In genomic region chr20:16821211-16822089, GRCh38 we compare ENCODE assay signal across 8 cellular contexts.
DNase-seq lines count a peak whose midpoint lies in the region; ATAC-seq and TF ChIP-seq lines count a peak whose summit lies in the region.

No MANE protein-coding gene starts in this region.

- no peaks in the 10 kb centered on the region for H3K36me3 ChIP-seq in HCT116 (ENCODE audit: control insufficient read depth in 1 of 2, insufficient read depth in 2 of 2, low read length in 2 of 2)
- H3K36me3 ChIP-seq in WERI-Rb-1, result no peaks in the 10 kb centered on the region

- no peak for TF ChIP-seq POLR2A in HCT116 (IDR thresholded peaks at IDR 0.05; ENCODE audit: borderline replicate concordance, extremely low read depth, insufficient read depth, insufficient read length)

- peak; percentile 57 for TF ChIP-seq RAD21 in HCT116 (IDR thresholded peaks at IDR 0.05; ENCODE audit: low read depth)

- H3K9me3 Mint-ChIP-seq in activated CD8-positive, alpha-beta memory T cell treated with anti-CD3 and anti-CD28 coated beads, Interleukin-2, amount 10 ng/mL, durations not matched to agents 7 days and 5 days (ENCODE audit: low read depth), result no peaks in the 10 kb centered on the region

- H3K4me1 Mint-ChIP-seq in activated CD8-positive, alpha-beta memory T cell treated with anti-CD3 and anti-CD28 coated beads, Interleukin-2, amount 10 ng/mL, durations not matched to agents 7 days and 5 days, result no peaks in the 10 kb centered on the region

- intact Hi-C loops in HCT116 (cut with micrococcal nuclease), result loop anchor here (1.0 kb wide), 1 partner anchor 17 kb away; no protein-coding TSS in a partner anchor

- no peak overlapping the region for H3K4me2 ChIP-seq in HCT116 (ENCODE audit: low read length)

- H3K9me3 ChIP-seq in HCT116 (ENCODE audit: control insufficient read depth in 1 of 2, insufficient read depth in 1 of 2, low read depth in 1 of 2, low read length in 2 of 2) (no peaks in the 10 kb centered on the region), WERI-Rb-1 (ENCODE audit: severe bottlenecking) (peaks cover 2% of the 10 kb centered on the region)

- no peaks in the 10 kb centered on the region for H4K20me1 ChIP-seq in HCT116 (ENCODE audit: insufficient read depth)

- POLR2A ChIA-PET in HCT116 (lab: Charles Lee), result interaction anchor here (1.5 kb wide), 1 partner anchor 10 kb away, joined by 3 read pairs; no protein-coding TSS in a partner anchor

- H3K27ac ChIP-seq in HCT116 (ENCODE audit: low read depth, low read length) (no peak overlapping the region), WERI-Rb-1 (no peak overlapping the region)

- RAD21 ChIA-PET in HCT116 (lab: Charles Lee; ENCODE audit: low non-redundant PET in 1 of 2, low total read pairs in 2 of 2, uncharacterized antibody in 2 of 2, unreplicated experiment in 2 of 2), result interaction anchor here (1.1 to 2.0 kb wide), 3 partner anchors 17 to 20 kb away, joined by 3 to 10 read pairs (median 6); no protein-coding TSS in a partner anchor

- H3K9ac ChIP-seq in HCT116 (ENCODE audit: low read length), result no peak overlapping the region

- no peaks in the 10 kb centered on the region for H3K79me2 ChIP-seq in HCT116 (ENCODE audit: insufficient read depth, low read length)

- H3K27me3 ChIP-seq in HCT116 (ENCODE audit: insufficient read depth, low read length) (peaks cover 7% of the 10 kb centered on the region; the same call in 1 of the 2 replicates), WERI-Rb-1 (ENCODE audit: insufficient read depth, low read depth, severe bottlenecking) (no peaks in the 10 kb centered on the region)

- CTCF ChIA-PET in activated CD8-positive, alpha-beta memory T cell treated with anti-CD3 and anti-CD28 coated beads, Interleukin-2, amount 10 ng/mL, durations not matched to agents 7 days and 5 days (lab: Charles Lee), result interaction anchor here (0.8 to 4.2 kb wide), 11 partner anchors 8 to 142 kb away, joined by 3 to 30 read pairs (median 4); no protein-coding TSS in a partner anchor
- CTCF ChIA-PET in HCT116 (lab: Charles Lee), result interaction anchor here (0.6 to 2.4 kb wide), 14 partner anchors 8 to 611 kb away, joined by 3 to 56 read pairs (median 7); no protein-coding TSS in a partner anchor

- H3K4me1 ChIP-seq in HCT116 (ENCODE audit: control insufficient read depth in 1 of 2, insufficient read depth in 2 of 2, low read length in 2 of 2), result no peaks in the 10 kb centered on the region

- H3K4me3 Mint-ChIP-seq in activated CD8-positive, alpha-beta memory T cell treated with anti-CD3 and anti-CD28 coated beads, Interleukin-2, amount 10 ng/mL, durations not matched to agents 7 days and 5 days, result no peak overlapping the region

- no peaks in the 10 kb centered on the region for H3K36me3 Mint-ChIP-seq in activated CD8-positive, alpha-beta memory T cell treated with anti-CD3 and anti-CD28 coated beads, Interleukin-2, amount 10 ng/mL, durations not matched to agents 7 days and 5 days

- peak overlapping the region; percentile 37 for H2AFZ ChIP-seq in HCT116 (ENCODE audit: low read depth, low read length, poor library complexity, severe bottlenecking)

- ATAC-seq in activated CD8-positive, alpha-beta memory T cell treated with anti-CD3 and anti-CD28 coated beads, Interleukin-2, amount 10 ng/mL, durations not matched to agents 7 days and 5 days, result peak; percentile 39
- ATAC-seq in HCT116, result peak; percentile 91

- no peaks in the 10 kb centered on the region for H3K9me2 ChIP-seq in HCT116 (ENCODE audit: insufficient read depth)

- no peak for DNase-seq in activated CD8-positive, alpha-beta memory T cell treated with anti-CD3 and anti-CD28 coated beads, Interleukin-2, amount 10 ng/mL, durations not matched to agents 7 days and 5 days
- DNase-seq in activated CD8-positive, alpha-beta memory T cell treated with anti-CD3 and anti-CD28 coated beads, Interleukin-2, amount 50 U/mL, for 4 hours, result no peak
- peak; percentile 31 for DNase-seq in HCT116 (ENCODE audit: low read depth, low spot score)
- DNase-seq in NCI-H1930 (lab: John Stamatoyannopoulos, UW), result peak; percentile 15 to 25
- peak; percentile 37 for DNase-seq in WERI-Rb-1
- peak; percentile 30 for DNase-seq in germinal center (ENCODE audit: low spot score)
- peak; percentile 7 for DNase-seq in stimulated activated CD4-positive, alpha-beta T cell treated with anti-CD3 and anti-CD28 coated beads, Interleukin-1b, Interleukin-23, amount 100 ng/mL, for 48 hours
- DNase-seq in NCI-H128 (lab: John Stamatoyannopoulos, UW; ENCODE audit: unreplicated experiment), result no peak

- peak; percentile 43 to 97 (median 94); a peak in 5 of 6 replicates for TF ChIP-seq CTCF in HCT116 (IDR thresholded peaks at IDR 0.05 in 2 of 3, conservative IDR thresholded peaks at IDR 0.05 in 1 of 3; ENCODE audit: borderline replicate concordance in 1 of 3, insufficient read depth in 1 of 3, low read depth in 2 of 3, low read length in 2 of 3)
- TF ChIP-seq CTCF in WERI-Rb-1 (IDR thresholded peaks at IDR 0.05; ENCODE audit: low read depth, low read length), result peak; percentile 88

- H3K27ac Mint-ChIP-seq in activated CD8-positive, alpha-beta memory T cell treated with anti-CD3 and anti-CD28 coated beads, Interleukin-2, amount 10 ng/mL, durations not matched to agents 7 days and 5 days, result no peak overlapping the region

- H3K4me3 ChIP-seq in HCT116 (replicated peaks in 1 of 2; ENCODE audit: low read depth in 1 of 2, low read length in 2 of 2), result no peak overlapping the region
- no peak overlapping the region for H3K4me3 ChIP-seq in WERI-Rb-1 (ENCODE audit: low read depth, low read length)

- peaks cover 13% of the 10 kb centered on the region for H3K27me3 Mint-ChIP-seq in activated CD8-positive, alpha-beta memory T cell treated with anti-CD3 and anti-CD28 coated beads, Interleukin-2, amount 10 ng/mL, durations not matched to agents 7 days and 5 days

- no TSS peak for BruUV-seq in HCT116 (replicated peaks; lab: Mats Ljungman, UMichigan)

TF ChIP-seq in HCT116, 20 proteins besides CTCF, POLR2A, EP300 and RAD21:
- peak; percentile 84 for TF ChIP-seq YY1 (IDR thresholded peaks at IDR 0.05; ENCODE audit: extremely low read depth, insufficient replicate concordance, low read depth, low read length)
- no peak for TF ChIP-seq ZBTB33 (IDR thresholded peaks at IDR 0.05; ENCODE audit: extremely low read depth, insufficient replicate concordance, low read length)

Comparison
In these comparisons a context has a peak if more than half of its experiments do, and no peak if none do; other contexts are left out.
1. DNase-seq: peak in HCT116 (single experiment), NCI-H1930 (2 of 2), WERI-Rb-1 (single experiment), germinal center (single experiment) and stimulated activated CD4-positive, alpha-beta T cell treated with anti-CD3 and anti-CD28 coated beads, Interleukin-1b, Interleukin-23, amount 100 ng/mL, for 48 hours (single experiment); none in activated CD8-positive, alpha-beta memory T cell treated with anti-CD3 and anti-CD28 coated beads, Interleukin-2, amount 10 ng/mL, durations not matched to agents 7 days and 5 days (single experiment), activated CD8-positive, alpha-beta memory T cell treated with anti-CD3 and anti-CD28 coated beads, Interleukin-2, amount 50 U/mL, for 4 hours (single experiment) and NCI-H128 (single experiment).